In genomic region chr11:93193721-93194120, GRCh38 we compare ENCODE assay signal across 17 cellular contexts.
"Had no signal": no experiment of that assay in that cellular context is flagged by ENCODE, and none has a peak within 500 bp of the region (broad histone marks: within the 10 kb centered on the region; RNA-seq: fewer than 3 reads in every experiment).

No MANE protein-coding gene starts in this region.

- H3K27me3 ChIP-seq: ascending aorta, esophagus muscularis mucosa had no signal

- H3K27me3 Mint-ChIP-seq: activated naive CD8-positive, alpha-beta T cell treated with anti-CD3 and anti-CD28 coated beads for 36 hours; naive thymus-derived CD4-positive, alpha-beta T cell; stimulated activated naive B cell treated with anti-CD40 and anti-IgM and Interleukin-4, amounts not matched to agents 10 μg/mL and 1 μg/mL and 100 μg/mL, for 72 hours; T-helper 17 cell; type B pancreatic cell had no signal

- H3K27ac Mint-ChIP-seq: activated naive CD8-positive, alpha-beta T cell treated with anti-CD3 and anti-CD28 coated beads for 36 hours; naive thymus-derived CD4-positive, alpha-beta T cell; stimulated activated naive B cell treated with anti-CD40 and anti-IgM and Interleukin-4, amounts not matched to agents 10 μg/mL and 1 μg/mL and 100 μg/mL, for 72 hours; T-helper 17 cell; type B pancreatic cell had no signal

- H3K4me1 ChIP-seq: ascending aorta had no signal

- H3K9me3 ChIP-seq: esophagus muscularis mucosa had no signal

- H3K36me3 ChIP-seq: ascending aorta, esophagus muscularis mucosa had no signal

- DNase-seq: activated CD4-positive, alpha-beta T cell treated with anti-CD3 and anti-CD28 coated beads, Interleukin-2, amount 50 U/mL, for 4 hours; activated CD4-positive, CD25-positive, alpha-beta regulatory T cell treated with anti-CD3 and anti-CD28 coated beads, Interleukin-2, amount 50 U/mL, for 72 hours; activated effector memory CD4-positive, alpha-beta T cell treated with anti-CD3 and anti-CD28 coated beads, Interleukin-2, amount 50 U/mL, for 16 hours; activated naive CD8-positive, alpha-beta T cell treated with anti-CD3 and anti-CD28 coated beads for 36 hours; activated T-cell treated with anti-CD3 and anti-CD28 coated beads, Interleukin-2, amount 50 U/mL, for 1 hour; foreskin fibroblast; glutamatergic neuron; immature natural killer cell; left colon; naive thymus-derived CD4-positive, alpha-beta T cell; stimulated activated CD4-positive, alpha-beta T cell treated with anti-CD3 and anti-CD28 coated beads, Interleukin-1b, Interleukin-23, amount 100 ng/mL, for 48 hours; stimulated activated naive B cell treated with anti-CD40 and anti-IgM and Interleukin-4, amounts not matched to agents 10 μg/mL and 1 μg/mL and 100 μg/mL, for 72 hours; T-helper 17 cell had no signal

- H3K9me3 Mint-ChIP-seq: immature natural killer cell had no signal

- H3K4me3 Mint-ChIP-seq: activated naive CD8-positive, alpha-beta T cell treated with anti-CD3 and anti-CD28 coated beads for 36 hours; immature natural killer cell; naive thymus-derived CD4-positive, alpha-beta T cell; stimulated activated naive B cell treated with anti-CD40 and anti-IgM and Interleukin-4, amounts not matched to agents 10 μg/mL and 1 μg/mL and 100 μg/mL, for 72 hours; T-helper 17 cell; type B pancreatic cell had no signal

- ATAC-seq: left colon; naive thymus-derived CD4-positive, alpha-beta T cell; stimulated activated naive B cell treated with anti-CD40 and anti-IgM and Interleukin-4, amounts not matched to agents 10 μg/mL and 1 μg/mL and 100 μg/mL, for 72 hours; T-helper 17 cell had no signal

- H3K36me3 Mint-ChIP-seq: immature natural killer cell had no signal

- H3K4me3 ChIP-seq: ascending aorta, esophagus muscularis mucosa, skin epidermis had no signal

- H3K27ac ChIP-seq: ascending aorta, esophagus muscularis mucosa, skin epidermis had no signal
